ENCODE assay signal across 9 cellular contexts in the genomic region with DNA sequence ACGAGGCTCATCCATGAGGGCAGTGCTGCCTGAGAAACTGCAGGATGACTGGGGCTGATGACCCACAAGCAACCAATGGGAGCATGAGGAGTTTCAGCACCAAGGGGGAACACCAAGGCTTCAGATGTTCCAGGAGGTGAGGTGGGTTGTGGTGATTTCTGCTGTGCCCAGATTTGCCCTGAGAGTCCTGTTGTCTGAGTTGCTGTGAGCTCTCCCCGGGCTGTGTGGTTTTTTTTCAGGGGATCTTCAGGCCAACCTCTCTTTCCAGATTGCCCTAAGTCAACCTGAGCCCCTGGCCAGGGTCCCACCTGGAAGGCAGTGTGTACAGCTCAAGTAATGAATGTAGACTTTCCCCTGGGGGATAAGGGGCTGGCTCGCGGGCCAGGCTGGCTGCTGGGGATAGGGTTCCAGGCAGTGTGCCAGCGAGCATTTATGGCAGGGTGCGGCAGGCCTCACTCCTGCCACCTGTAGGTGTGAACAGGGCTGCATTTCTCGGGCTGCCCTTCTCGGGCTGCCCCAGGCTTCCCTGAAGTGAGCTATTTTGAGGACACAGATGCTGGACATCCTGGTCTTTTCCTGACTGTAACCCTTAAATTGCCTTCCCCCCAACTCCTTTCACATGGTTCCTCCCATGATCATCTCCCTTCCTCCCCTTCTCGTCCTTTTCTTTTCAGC. TPM values are rescaled to one million over a fixed set of nuclear protein-coding genes. Genes with fewer than 3 reads are reported as not detected.
DNase-seq lines count a peak whose midpoint lies in the region; ATAC-seq lines count a peak whose summit lies in the region.
"Had no signal": no experiment of that assay in that cellular context is flagged by ENCODE, and none has a peak within 500 bp of the region (broad histone marks: within the 10 kb centered on the region; RNA-seq: fewer than 3 reads in every experiment).

No MANE protein-coding gene starts in this region.

- H3K4me1 Mint-ChIP-seq in activated CD4-positive, alpha-beta memory T cell treated with anti-CD3 and anti-CD28 coated beads for 36 hours (ENCODE audit: low read depth) = no peaks in the 10 kb centered on the region
- no peaks in the 10 kb centered on the region for H3K4me1 Mint-ChIP-seq in activated CD4-positive, alpha-beta memory T cell treated with anti-CD3 and anti-CD28 coated beads, Interleukin-2, amount 10 ng/mL, durations not matched to agents 7 days and 5 days
- no peaks in the 10 kb centered on the region for H3K4me1 Mint-ChIP-seq in activated T-helper 17 cell treated with anti-CD3 and anti-CD28 coated beads, Interleukin-2, amount 50 U/mL, for 72 hours
- H3K4me1 Mint-ChIP-seq: naive B cell had no signal

- intact Hi-C loops in activated CD4-positive, alpha-beta memory T cell treated with anti-CD3 and anti-CD28 coated beads for 36 hours (cut with micrococcal nuclease) = loop anchor here (5.0 kb wide), 1 partner anchor 68 kb away; no protein-coding TSS in a partner anchor

- no peak overlapping the region for H3K4me3 Mint-ChIP-seq in activated CD4-positive, alpha-beta memory T cell treated with anti-CD3 and anti-CD28 coated beads for 36 hours
- no peak overlapping the region for H3K4me3 Mint-ChIP-seq in activated CD4-positive, alpha-beta memory T cell treated with anti-CD3 and anti-CD28 coated beads, Interleukin-2, amount 10 ng/mL, durations not matched to agents 7 days and 5 days
- H3K4me3 Mint-ChIP-seq in activated T-helper 17 cell treated with anti-CD3 and anti-CD28 coated beads, Interleukin-2, amount 50 U/mL, for 72 hours = no peak overlapping the region
- H3K4me3 Mint-ChIP-seq: naive B cell had no signal

- DNase-seq in activated CD4-positive, alpha-beta memory T cell treated with anti-CD3 and anti-CD28 coated beads for 36 hours = peak; percentile 26
- no peak for DNase-seq in activated CD4-positive, alpha-beta memory T cell treated with anti-CD3 and anti-CD28 coated beads, Interleukin-2, amount 10 ng/mL, durations not matched to agents 7 days and 5 days
- peak; percentile 66 for DNase-seq in NCI-H1694 (lab: John Stamatoyannopoulos, UW)
- peak; percentile 42 for DNase-seq in kidney tubule cell (ENCODE audit: low spot score)
- DNase-seq: naive B cell had no signal

- H3K9me3 Mint-ChIP-seq in activated CD4-positive, alpha-beta memory T cell treated with anti-CD3 and anti-CD28 coated beads for 36 hours = no peaks in the 10 kb centered on the region
- H3K9me3 Mint-ChIP-seq in activated CD4-positive, alpha-beta memory T cell treated with anti-CD3 and anti-CD28 coated beads, Interleukin-2, amount 10 ng/mL, durations not matched to agents 7 days and 5 days = no peaks in the 10 kb centered on the region
- H3K9me3 Mint-ChIP-seq in activated T-helper 17 cell treated with anti-CD3 and anti-CD28 coated beads, Interleukin-2, amount 50 U/mL, for 72 hours = no peaks in the 10 kb centered on the region
- H3K9me3 Mint-ChIP-seq: naive B cell had no signal

- H3K27me3 Mint-ChIP-seq in activated CD4-positive, alpha-beta memory T cell treated with anti-CD3 and anti-CD28 coated beads for 36 hours = peaks cover 10% of the 10 kb centered on the region
- peaks cover 18% of the 10 kb centered on the region for H3K27me3 Mint-ChIP-seq in activated CD4-positive, alpha-beta memory T cell treated with anti-CD3 and anti-CD28 coated beads, Interleukin-2, amount 10 ng/mL, durations not matched to agents 7 days and 5 days
- peaks cover 21% of the 10 kb centered on the region for H3K27me3 Mint-ChIP-seq in activated T-helper 17 cell treated with anti-CD3 and anti-CD28 coated beads, Interleukin-2, amount 50 U/mL, for 72 hours

- peak; percentile 37 for ATAC-seq in activated T-helper 17 cell treated with anti-CD3 and anti-CD28 coated beads, Interleukin-2, amount 50 U/mL, for 72 hours (replicated peaks)
- ATAC-seq in GM21390 (IDR thresholded peaks at IDR 0.05; ENCODE audit: unreplicated experiment) (no peak), GM19455 (IDR thresholded peaks at IDR 0.05; ENCODE audit: unreplicated experiment) (no peak), GM21515 (IDR thresholded peaks at IDR 0.05; ENCODE audit: unreplicated experiment) (no peak)

- H3K27ac Mint-ChIP-seq in activated CD4-positive, alpha-beta memory T cell treated with anti-CD3 and anti-CD28 coated beads for 36 hours = no peak overlapping the region
- no peak overlapping the region for H3K27ac Mint-ChIP-seq in activated CD4-positive, alpha-beta memory T cell treated with anti-CD3 and anti-CD28 coated beads, Interleukin-2, amount 10 ng/mL, durations not matched to agents 7 days and 5 days
- H3K27ac Mint-ChIP-seq in activated T-helper 17 cell treated with anti-CD3 and anti-CD28 coated beads, Interleukin-2, amount 50 U/mL, for 72 hours = no peak overlapping the region

- CTCF ChIA-PET in activated CD4-positive, alpha-beta memory T cell treated with anti-CD3 and anti-CD28 coated beads for 36 hours (lab: Charles Lee) = interaction anchor here (0.7 to 5.7 kb wide), 10 partner anchors 12 to 422 kb away, joined by 3 to 95 read pairs (median 3); no protein-coding TSS in a partner anchor
- CTCF ChIA-PET in activated CD4-positive, alpha-beta memory T cell treated with anti-CD3 and anti-CD28 coated beads, Interleukin-2, amount 10 ng/mL, durations not matched to agents 7 days and 5 days (lab: Charles Lee) = interaction anchor here (0.5 to 4.1 kb wide), 6 partner anchors 11 to 720 kb away, joined by 3 to 30 read pairs (median 4); partner anchors contain the start of gene CHRM1

- no peaks in the 10 kb centered on the region for H3K36me3 Mint-ChIP-seq in activated CD4-positive, alpha-beta memory T cell treated with anti-CD3 and anti-CD28 coated beads for 36 hours
- H3K36me3 Mint-ChIP-seq in activated CD4-positive, alpha-beta memory T cell treated with anti-CD3 and anti-CD28 coated beads, Interleukin-2, amount 10 ng/mL, durations not matched to agents 7 days and 5 days (ENCODE audit: low read depth) = no peaks in the 10 kb centered on the region
- H3K36me3 Mint-ChIP-seq in activated T-helper 17 cell treated with anti-CD3 and anti-CD28 coated beads, Interleukin-2, amount 50 U/mL, for 72 hours (ENCODE audit: low read depth) = no peaks in the 10 kb centered on the region
- H3K36me3 Mint-ChIP-seq: naive B cell had no signal

- POLR2A ChIA-PET in activated CD4-positive, alpha-beta memory T cell treated with anti-CD3 and anti-CD28 coated beads for 36 hours (lab: Charles Lee) = no interaction called here
- POLR2A ChIA-PET in activated CD4-positive, alpha-beta memory T cell treated with anti-CD3 and anti-CD28 coated beads, Interleukin-2, amount 10 ng/mL, durations not matched to agents 7 days and 5 days (lab: Charles Lee) = no interaction called here

RNA-seq across cellular contexts. Expression of gene SLC22A6, which starts 9.8 kb away (rescaled TPM):
- not detected for total RNA-seq in activated CD4-positive, alpha-beta memory T cell treated with anti-CD3 and anti-CD28 coated beads for 36 hours
- total RNA-seq in activated CD4-positive, alpha-beta memory T cell treated with anti-CD3 and anti-CD28 coated beads, Interleukin-2, amount 10 ng/mL, durations not matched to agents 7 days and 5 days = not detected
- total RNA-seq in activated T-helper 17 cell treated with anti-CD3 and anti-CD28 coated beads, Interleukin-2, amount 50 U/mL, for 72 hours = not detected

RNA-seq across cellular contexts. Expression of gene SLC22A8, which starts 40.7 kb away (rescaled TPM):
- not detected for total RNA-seq in activated CD4-positive, alpha-beta memory T cell treated with anti-CD3 and anti-CD28 coated beads for 36 hours
- total RNA-seq in activated CD4-positive, alpha-beta memory T cell treated with anti-CD3 and anti-CD28 coated beads, Interleukin-2, amount 10 ng/mL, durations not matched to agents 7 days and 5 days = not detected
- total RNA-seq in activated T-helper 17 cell treated with anti-CD3 and anti-CD28 coated beads, Interleukin-2, amount 50 U/mL, for 72 hours = not detected

RNA-seq across cellular contexts. Expression of gene CHRM1, which starts 53.8 kb away (rescaled TPM):
- not detected for total RNA-seq in activated CD4-positive, alpha-beta memory T cell treated with anti-CD3 and anti-CD28 coated beads for 36 hours
- not detected for total RNA-seq in activated CD4-positive, alpha-beta memory T cell treated with anti-CD3 and anti-CD28 coated beads, Interleukin-2, amount 10 ng/mL, durations not matched to agents 7 days and 5 days
- total RNA-seq in activated T-helper 17 cell treated with anti-CD3 and anti-CD28 coated beads, Interleukin-2, amount 50 U/mL, for 72 hours = not detected
